ENCODE assay signal across 15 cellular contexts in the genomic region with DNA sequence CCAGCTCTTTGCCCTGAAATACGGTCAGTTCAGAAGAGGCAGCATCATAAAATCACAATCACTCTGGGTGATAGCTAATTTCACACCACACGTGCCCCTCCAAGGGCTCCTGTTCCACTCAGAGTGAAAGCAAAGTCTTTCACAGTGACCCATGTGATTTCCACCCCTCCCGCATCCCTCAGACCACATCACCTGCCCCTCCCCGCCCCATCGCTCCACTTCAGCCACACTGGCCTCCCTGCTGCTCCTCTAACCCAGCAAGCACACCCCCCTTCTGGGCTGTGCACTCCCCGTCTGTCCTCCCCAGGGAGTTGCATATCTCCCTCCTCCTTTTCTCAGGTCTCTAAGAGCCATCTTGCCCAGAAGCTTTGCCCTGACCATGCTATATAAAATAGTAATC.
DNase-seq lines count a peak whose midpoint lies in the region; ATAC-seq and TF ChIP-seq lines count a peak whose summit lies in the region.
"Had no signal": no experiment of that assay in that cellular context is flagged by ENCODE, and none has a peak within 500 bp of the region (broad histone marks: within the 10 kb centered on the region; RNA-seq: fewer than 3 reads in every experiment).

No MANE protein-coding gene starts in this region.

- no peak overlapping the region for H3K27ac ChIP-seq in HEK293 (ENCODE audit: extremely low read depth, low read depth, low read length)
- H3K27ac ChIP-seq: 22Rv1, PC-9 had no signal

- BruUV-seq in MCF 10A (replicated peaks; lab: Mats Ljungman, UMichigan): no TSS peak

- H3K9me3 Mint-ChIP-seq in stimulated activated naive B cell treated with anti-CD40 and anti-IgM and Interleukin-4, amounts not matched to agents 10 μg/mL and 1 μg/mL and 100 μg/mL, for 72 hours: no peaks in the 10 kb centered on the region
- H3K9me3 Mint-ChIP-seq in MCF 10A (ENCODE audit: unreplicated experiment): no peaks in the 10 kb centered on the region
- H3K9me3 Mint-ChIP-seq: stimulated activated naive CD8-positive, alpha-beta T cell treated with anti-CD3 and anti-CD28 coated beads, Interleukin-15, Interleukin-2, amounts not matched to agents 100 ng/mL and 50 ng/mL, for 24 hours had no signal

- peak; percentile 27 to 78 (median 70) for DNase-seq in NCI-H1417 (lab: John Stamatoyannopoulos, UW)
- DNase-seq in NCI-H1417 treated with DMSO at 0.1 percent for 48 hours (lab: John Stamatoyannopoulos, UW): no peak
- peak; percentile 16 for DNase-seq in stimulated activated naive B cell treated with anti-CD40 and anti-IgM and Interleukin-4, amounts not matched to agents 10 μg/mL and 1 μg/mL and 100 μg/mL, for 72 hours
- DNase-seq in MCF 10A (ENCODE audit: unreplicated experiment): no peak
- DNase-seq in T-helper 9 cell: no peak
- DNase-seq in omental fat pad (ENCODE audit: low spot score): no peak
- DNase-seq: effector CD4-positive, alpha-beta T cell; left ventricle myocardium superior; NCI-H2029 treated with DMSO at 0.1 percent for 48 hours; PC-9; stimulated activated CD4-positive, alpha-beta T cell treated with anti-CD3 and anti-CD28 coated beads, Interleukin-2, amount 100 ng/mL, for 24 hours had no signal

- H3K4me1 Mint-ChIP-seq in stimulated activated naive B cell treated with anti-CD40 and anti-IgM and Interleukin-4, amounts not matched to agents 10 μg/mL and 1 μg/mL and 100 μg/mL, for 72 hours: peaks cover 16 to 21% of the 10 kb centered on the region in 2 donors
- peaks cover 10% of the 10 kb centered on the region for H3K4me1 Mint-ChIP-seq in MCF 10A (ENCODE audit: insufficient read depth, unreplicated experiment)

- POLR2A ChIA-PET in HEK293 (lab: Yijun Ruan, JAX): no interaction called here
- POLR2A ChIA-PET in MCF 10A (lab: Yijun Ruan, JAX): interaction anchor here (0.7 kb wide), 1 partner anchor 23 kb away, joined by 3 read pairs; no protein-coding TSS in a partner anchor

- CTCF ChIA-PET in HEK293 (lab: Yijun Ruan, JAX) (interaction anchor here (2.4 kb wide), 1 partner anchor 10 kb away, joined by 5 read pairs; no protein-coding TSS in a partner anchor), MCF 10A (lab: Yijun Ruan, JAX) (no interaction called here)

- no peak overlapping the region for H3K27ac Mint-ChIP-seq in stimulated activated naive B cell treated with anti-CD40 and anti-IgM and Interleukin-4, amounts not matched to agents 10 μg/mL and 1 μg/mL and 100 μg/mL, for 72 hours
- H3K27ac Mint-ChIP-seq in MCF 10A (ENCODE audit: low read depth, unreplicated experiment): no peak overlapping the region
- H3K27ac Mint-ChIP-seq: stimulated activated naive CD8-positive, alpha-beta T cell treated with anti-CD3 and anti-CD28 coated beads, Interleukin-15, Interleukin-2, amounts not matched to agents 100 ng/mL and 50 ng/mL, for 24 hours had no signal

- peaks cover 12% of the 10 kb centered on the region for H3K4me1 ChIP-seq in HEK293 (ENCODE audit: control insufficient read depth, insufficient read depth, low read length)

- no peak overlapping the region for H3K4me3 Mint-ChIP-seq in stimulated activated naive B cell treated with anti-CD40 and anti-IgM and Interleukin-4, amounts not matched to agents 10 μg/mL and 1 μg/mL and 100 μg/mL, for 72 hours
- no peak overlapping the region for H3K4me3 Mint-ChIP-seq in MCF 10A (ENCODE audit: unreplicated experiment)
- H3K4me3 Mint-ChIP-seq: stimulated activated naive CD8-positive, alpha-beta T cell treated with anti-CD3 and anti-CD28 coated beads, Interleukin-15, Interleukin-2, amounts not matched to agents 100 ng/mL and 50 ng/mL, for 24 hours had no signal

- no peak overlapping the region for H3K4me3 ChIP-seq in HEK293 (ENCODE audit: low read depth, low read length)
- H3K4me3 ChIP-seq: PC-9 had no signal

- H3K36me3 ChIP-seq in HEK293 (ENCODE audit: control insufficient read depth in 2 of 2, insufficient read depth in 1 of 2, low read length in 2 of 2): no peaks in the 10 kb centered on the region

- TF ChIP-seq CTCF in HEK293 (tag by site-specific recombination; IDR thresholded peaks at IDR 0.05) (no peak), MCF 10A (IDR thresholded peaks at IDR 0.05; ENCODE audit: unreplicated experiment) (no peak), omental fat pad (IDR thresholded peaks at IDR 0.05) (no peak)

- H3K9me3 ChIP-seq in HEK293 (ENCODE audit: control insufficient read depth, insufficient read depth, low read depth, low read length): no peaks in the 10 kb centered on the region

- peak; percentile 43 for ATAC-seq in HG03521 (IDR thresholded peaks at IDR 0.05; ENCODE audit: unreplicated experiment)
- ATAC-seq in stimulated activated naive B cell treated with anti-CD40 and anti-IgM and Interleukin-4, amounts not matched to agents 10 μg/mL and 1 μg/mL and 100 μg/mL, for 72 hours (replicated peaks): peak; percentile 49 to 54
- ATAC-seq in omental fat pad (ENCODE audit: low FRiP score): no peak
- ATAC-seq: left ventricle myocardium superior had no signal

- H3K36me3 Mint-ChIP-seq in stimulated activated naive B cell treated with anti-CD40 and anti-IgM and Interleukin-4, amounts not matched to agents 10 μg/mL and 1 μg/mL and 100 μg/mL, for 72 hours: no peaks in the 10 kb centered on the region
- H3K36me3 Mint-ChIP-seq in MCF 10A (ENCODE audit: insufficient read depth, unreplicated experiment): peaks cover 6% of the 10 kb centered on the region

- H3K27me3 Mint-ChIP-seq in stimulated activated naive B cell treated with anti-CD40 and anti-IgM and Interleukin-4, amounts not matched to agents 10 μg/mL and 1 μg/mL and 100 μg/mL, for 72 hours: peaks cover 12 to 15% of the 10 kb centered on the region in 2 donors
- no peaks in the 10 kb centered on the region for H3K27me3 Mint-ChIP-seq in MCF 10A (ENCODE audit: insufficient read depth, unreplicated experiment)

- intact Hi-C loops in MCF 10A (cut with micrococcal nuclease): no loop called here

TF ChIP-seq in HEK293, 187 proteins besides CTCF, POLR2A, EP300 and RAD21:
- TF ChIP-seq HOXA7 (CRISPR knock-in tag; IDR thresholded peaks at IDR 0.05; ENCODE audit: borderline replicate concordance): no peak
- no peak for TF ChIP-seq EGR2 (tag by site-specific recombination; IDR thresholded peaks at IDR 0.05; ENCODE audit: low read depth)
- no peak for TF ChIP-seq ZNF37A (tag by site-specific recombination; IDR thresholded peaks at IDR 0.05)
- no peak for TF ChIP-seq ZNF341 (tag by site-specific recombination; IDR thresholded peaks at IDR 0.05; ENCODE audit: low read depth)
- peak; percentile 68; the same call in 1 of the 2 replicates for TF ChIP-seq WT1 (tag by site-specific recombination; IDR thresholded peaks at IDR 0.05)
- no peak for TF ChIP-seq ZNF19 (tag by site-specific recombination; IDR thresholded peaks at IDR 0.05; ENCODE audit: low read depth)

Comparison
In these comparisons a context has a peak if more than half of its experiments do, and no peak if none do; other contexts are left out.
1. DNase-seq: peak in NCI-H1417 (3 of 3) and stimulated activated naive B cell treated with anti-CD40 and anti-IgM and Interleukin-4, amounts not matched to agents 10 μg/mL and 1 μg/mL and 100 μg/mL, for 72 hours (single experiment); none in NCI-H1417 treated with DMSO at 0.1 percent for 48 hours (single experiment), MCF 10A (single experiment), T-helper 9 cell (single experiment) and omental fat pad (single experiment).